Comparison of ENCODE assay signal across 9 cellular contexts in the genomic region with DNA sequence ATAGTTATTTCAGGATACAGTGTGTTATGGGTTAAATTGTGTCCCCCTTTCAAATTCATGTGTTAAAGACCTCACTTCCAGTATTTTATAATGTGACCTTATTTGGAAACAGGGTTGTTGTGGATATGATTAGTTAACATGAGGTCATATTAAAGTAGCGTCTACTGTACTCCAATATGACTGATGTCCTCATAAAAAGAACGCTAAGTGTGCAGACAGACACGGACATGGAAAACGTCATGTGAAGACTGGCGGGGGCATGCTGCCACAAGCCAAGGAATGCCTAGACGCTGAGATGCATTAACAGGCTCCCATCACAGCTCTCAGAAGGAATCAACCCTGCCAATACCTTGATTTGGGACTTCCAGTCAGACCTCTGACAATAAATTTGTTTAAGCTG. TPM values are rescaled to one million over a fixed set of nuclear protein-coding genes. Genes with fewer than 3 reads are reported as not detected.
DNase-seq lines count a peak whose midpoint lies in the region; ATAC-seq, FAIRE-seq and TF ChIP-seq lines count a peak whose summit lies in the region.
"Had no signal": no experiment of that assay in that cellular context is flagged by ENCODE, and none has a peak within 500 bp of the region (broad histone marks: within the 10 kb centered on the region; RNA-seq: fewer than 3 reads in every experiment).

No MANE protein-coding gene starts in this region.

- CTCF ChIA-PET in K562 (lab: Yijun Ruan, JAX; ENCODE audit: low intra/inter-chr PET ratio) = no interaction called here

- intact Hi-C loops in CD14-positive monocyte (cut with micrococcal nuclease) (loop anchor here (5.0 kb wide), 2 partner anchors 67 to 127 kb away; partner anchors contain the start of gene GTPBP4 (in 2 of the 2)), K562 (cut with micrococcal nuclease) (loop anchor here (10.0 kb wide), 1 partner anchor 120 kb away; the partner anchor contains the start of gene LARP4B)

- TSS peak; percentile 47 for BruUV-seq in K562 (replicated peaks; lab: Mats Ljungman, UMichigan)

- H3K27ac Mint-ChIP-seq in CD14-positive monocyte (peak overlapping the region in 6 of 7 donors; percentile 30 to 99 (median 98)), naive B cell (peak overlapping the region in 5 of 6 donors; percentile 16 to 95 (median 69))

- no peak for FAIRE-seq in K562 (lab: Jason Lieb, UNC)

- peaks cover 85% of the 10 kb centered on the region for H3K79me2 ChIP-seq in K562 (ENCODE audit: control insufficient read depth, insufficient read depth, low read length)

- H3K36me3 ChIP-seq in HUES6 (ENCODE audit: control insufficient read depth, insufficient read depth, low read length) (peaks cover 23% of the 10 kb centered on the region; the same call in 1 of the 2 replicates), K562 (ENCODE audit: control insufficient read depth, insufficient read depth, low read length) (peaks cover 56% of the 10 kb centered on the region)

- H3K9me3 Mint-ChIP-seq in CD14-positive monocyte (peaks cover 0 to 3% (median 0%) of the 10 kb centered on the region in 7 donors), naive B cell (no peaks in the 10 kb centered on the region)

- H3K4me3 Mint-ChIP-seq in CD14-positive monocyte = peak overlapping the region; percentile 0 to 49
- peak overlapping the region; percentile 35 to 99 (median 83) for H3K4me3 Mint-ChIP-seq in naive B cell

- H3K4me2 ChIP-seq in K562 (ENCODE audit: insufficient read depth, low read length) = peak overlapping the region; percentile 38

- H3K4me1 Mint-ChIP-seq in CD14-positive monocyte (peaks cover 61% of the 10 kb centered on the region), naive B cell (peaks cover 41 to 73% (median 57%) of the 10 kb centered on the region in 3 donors)

- H3K4me1 ChIP-seq in HUES6 (ENCODE audit: control insufficient read depth, insufficient read depth, low read length) (peaks cover 11% of the 10 kb centered on the region; the same call in 1 of the 2 replicates), K562 (replicated peaks in 1 of 2; ENCODE audit: control insufficient read depth in 2 of 2, insufficient read depth in 2 of 2, low read length in 2 of 2) (peaks cover 12 to 24% of the 10 kb centered on the region in 2 experiments; a peak in 4 of 5 replicates)

- H3K27ac ChIP-seq in HUES6 (ENCODE audit: low read depth, low read length) (no peak overlapping the region), K562 (ENCODE audit: extremely low read depth, low read depth, low read length) (no peak overlapping the region)

- POLR2A ChIA-PET in K562 (lab: Yijun Ruan, JAX) = no interaction called here

- H3K9me3 ChIP-seq in HUES6 (ENCODE audit: control insufficient read depth, insufficient read depth, low read depth, low read length) (no peaks in the 10 kb centered on the region), K562 (replicated peaks; ENCODE audit: control insufficient read depth, insufficient read depth, low read depth, low read length) (no peaks in the 10 kb centered on the region)

- H2AFZ ChIP-seq in K562 (ENCODE audit: low read depth, low read length) = no peak overlapping the region

- DNase-seq in CD14-positive monocyte (ENCODE audit: low spot score) (no peak), K562 (ENCODE audit: extremely low read depth in 1 of 4, low spot score in 3 of 4) (no peak), naive B cell (no peak), hippocampal formation (lab: John Stamatoyannopoulos, UW) (no peak), omental fat pad (ENCODE audit: low spot score) (no peak), NCI-H748 (lab: John Stamatoyannopoulos, UW; ENCODE audit: unreplicated experiment) (no peak)
- DNase-seq: NCI-H748 treated with DMSO at 0.1 percent for 48 hours had no signal

- TF ChIP-seq EP300 in K562 (IDR thresholded peaks at IDR 0.05; ENCODE audit: low read length) = no peak

- in situ Hi-C loops in K562 (cut with MboI) = no loop called here

- no peak for TF ChIP-seq POLR2A in K562 (conservative IDR thresholded peaks at IDR 0.05)

- H3K27me3 ChIP-seq in HUES6 (ENCODE audit: control insufficient read depth, insufficient read depth, low read length) = no peaks in the 10 kb centered on the region
- H3K27me3 ChIP-seq in K562 (ENCODE audit: control insufficient read depth in 2 of 2, insufficient read depth in 2 of 2, low read length in 2 of 2) = no peaks in the 10 kb centered on the region

- H3K9me1 ChIP-seq in K562 (ENCODE audit: control insufficient read depth, insufficient read depth, low read length) = no peaks in the 10 kb centered on the region

- peaks cover 11% of the 10 kb centered on the region for H4K20me1 ChIP-seq in K562 (replicated peaks; ENCODE audit: control insufficient read depth, insufficient read depth, low read length)

- TF ChIP-seq CTCF in CD14-positive monocyte (IDR thresholded peaks at IDR 0.05) = no peak
- TF ChIP-seq CTCF in K562 (IDR thresholded peaks at IDR 0.05 in 2 of 3, conservative IDR thresholded peaks at IDR 0.05 in 1 of 3; ENCODE audit: insufficient read depth in 2 of 3, low read depth in 1 of 3, low read length in 3 of 3) = no peak
- TF ChIP-seq CTCF in omental fat pad (IDR thresholded peaks at IDR 0.05) = no peak

- H3K4me3 ChIP-seq in HUES6 (ENCODE audit: low read depth, low read length) = peak overlapping the region; percentile 98
- H3K4me3 ChIP-seq in K562 = peak overlapping the region; percentile 94; the same call in 1 of the 2 replicates

- TF ChIP-seq RAD21 in K562 (CRISPR knock-in tag; conservative IDR thresholded peaks at IDR 0.05 in 1 of 2, IDR thresholded peaks at IDR 0.05 in 1 of 2) = no peak

- H3K27me3 Mint-ChIP-seq in CD14-positive monocyte (ENCODE audit: low read depth in 3 of 3) (no peaks in the 10 kb centered on the region), naive B cell (no peaks in the 10 kb centered on the region)

- ATAC-seq in K562 = no peak
- no peak for ATAC-seq in naive B cell (ENCODE audit: low read depth in 2 of 2)
- no peak for ATAC-seq in GM21528 (IDR thresholded peaks at IDR 0.05; ENCODE audit: low FRiP score, unreplicated experiment)
- ATAC-seq in omental fat pad (ENCODE audit: low FRiP score) = no peak

- 66% methylated on average over 6 of the region's 6 CpGs for WGBS in K562 (ENCODE audit: insufficient coverage, low coverage, missing lambda C conversion rate)

- peaks cover 30 to 38% of the 10 kb centered on the region in 2 donors for H3K36me3 Mint-ChIP-seq in CD14-positive monocyte
- no peaks in the 10 kb centered on the region for H3K36me3 Mint-ChIP-seq in naive B cell

- peak overlapping the region; percentile 17 for H3K9ac ChIP-seq in HUES6 (ENCODE audit: low read length)
- H3K9ac ChIP-seq in K562 (ENCODE audit: insufficient read depth in 1 of 2, low read depth in 2 of 2, low read length in 2 of 2) = peak overlapping the region in 1 of 2 experiments; percentile 86; a peak in 2 of 4 replicates

RNA-seq across cellular contexts. Expression of gene WDR37, which starts 1.5 kb away (rescaled TPM):
- polyA plus RNA-seq in CD14-positive monocyte (1 to 10 TPM; 7.1 to 8.6 TPM), K562 (2011; rRNA removed) (11.6 and 15.6 TPM in 2 replicates), K562 (2014; fragmentation: Illumina TruSeq; extraction: Trizol) (6.7 and 6.9 TPM in 2 replicates), K562 (2014; fragmentation: Nextera tagmentation; extraction: Ambion mirVana) (1 to 10 TPM; 2.3 TPM), K562 (2014; rRNA removed) (5.5 and 7.1 TPM in 2 replicates), naive B cell (ENCODE audit: low read depth in 6 of 6) (10 to 100 TPM in 5 of 6 donors, 1 to 10 TPM in 1; 7.9 to 14.9 (median 11.5) TPM)
- 35.9 and 54.0 TPM in 2 replicates for total RNA-seq in K562 (2011; cell fraction: chromatin; rRNA removed; ENCODE audit: low replicate concordance)
- total RNA-seq in K562 (2011; cell fraction: nucleolus; rRNA removed) = 20.7 and 22.1 TPM in 2 replicates
- 24.8 and 29.8 TPM in 2 replicates for total RNA-seq in K562 (2011; cell fraction: nucleoplasm; rRNA removed)
- total RNA-seq in K562 (2014; rRNA removed) (6.7 and 7.8 TPM in 2 replicates), K562 (2014; rRNA removed; fragmentation: Illumina TruSeq; extraction: Trizol) (5.6 and 5.9 TPM in 2 replicates), K562 (2015; rRNA removed; fragmentation: Illumina TruSeq; extraction: Trizol) (7.2 and 7.5 TPM in 2 replicates), K562 (2021) (10.0 and 11.1 TPM in 2 replicates), omental fat pad (10 to 100 TPM; 11.4 to 30.3 (median 17.4) TPM)
- polyA plus RNA-seq in K562 (2011; cell fraction: cytosol; rRNA removed) = 11.0 and 14.5 TPM in 2 replicates
- 34.2 and 36.8 TPM in 2 replicates for polyA plus RNA-seq in K562 (2011; cell fraction: nucleus; rRNA removed)
- polyA plus RNA-seq in K562 (2012) = 7.4 and 8.7 TPM in 2 replicates
- 20.9 and 21.6 TPM in 2 replicates for polyA minus RNA-seq in K562 (2011; rRNA and poly(A)+ RNA removed)
- 10.9 and 15.2 TPM in 2 replicates for polyA minus RNA-seq in K562 (2011; cell fraction: cytosol; rRNA and poly(A)+ RNA removed)
- polyA minus RNA-seq in K562 (2011; cell fraction: nucleus; rRNA and poly(A)+ RNA removed) = 12.8 and 19.8 TPM in 2 replicates

RNA-seq across cellular contexts. Expression of gene IDI1, which starts 5.8 kb away (rescaled TPM):
- 10 to 100 TPM; 35.0 to 46.9 TPM for polyA plus RNA-seq in CD14-positive monocyte
- 102 and 230 TPM in 2 replicates for total RNA-seq in K562 (2011; cell fraction: chromatin; rRNA removed; ENCODE audit: low replicate concordance)
- total RNA-seq in K562 (2011; cell fraction: nucleolus; rRNA removed) = 57.5 and 77.1 TPM in 2 replicates
- 107 and 128 TPM in 2 replicates for total RNA-seq in K562 (2011; cell fraction: nucleoplasm; rRNA removed)
- total RNA-seq in K562 (2014; rRNA removed) = 75.0 and 75.7 TPM in 2 replicates
- 143 and 163 TPM in 2 replicates for total RNA-seq in K562 (2014; rRNA removed; fragmentation: Illumina TruSeq; extraction: Trizol)
- total RNA-seq in K562 (2015; rRNA removed; fragmentation: Illumina TruSeq; extraction: Trizol) = 78.5 and 87.8 TPM in 2 replicates
- 70.0 and 75.6 TPM in 2 replicates for total RNA-seq in K562 (2021)
- polyA plus RNA-seq in K562 (2011; rRNA removed) = 225 and 265 TPM in 2 replicates
- 36.9 and 111 TPM in 2 replicates for polyA plus RNA-seq in K562 (2011; cell fraction: cytosol; rRNA removed)
- 76.3 and 126 TPM in 2 replicates for polyA plus RNA-seq in K562 (2011; cell fraction: nucleus; rRNA removed)
- 63.7 and 110 TPM in 2 replicates for polyA plus RNA-seq in K562 (2012)
- polyA plus RNA-seq in K562 (2014; fragmentation: Illumina TruSeq; extraction: Trizol) = 95.6 and 119 TPM in 2 replicates
- polyA plus RNA-seq in K562 (2014; fragmentation: Nextera tagmentation; extraction: Ambion mirVana) = 100 to 1,000 TPM; 167 to 189 TPM
- polyA plus RNA-seq in K562 (2014; rRNA removed) = 114 and 118 TPM in 2 replicates
- 133 and 155 TPM in 2 replicates for polyA minus RNA-seq in K562 (2011; rRNA and poly(A)+ RNA removed)
- 33.5 and 42.6 TPM in 2 replicates for polyA minus RNA-seq in K562 (2011; cell fraction: cytosol; rRNA and poly(A)+ RNA removed)
- polyA minus RNA-seq in K562 (2011; cell fraction: nucleus; rRNA and poly(A)+ RNA removed) = 26.9 and 57.5 TPM in 2 replicates
- 10 to 100 TPM; 71.1 to 82.0 (median 74.5) TPM for polyA plus RNA-seq in naive B cell (ENCODE audit: low read depth in 6 of 6)
- 10 to 100 TPM; 29.8 to 67.5 (median 60.4) TPM for total RNA-seq in omental fat pad

RNA-seq across cellular contexts. Expression of gene IDI2, which starts 29.0 kb away (rescaled TPM):
- polyA plus RNA-seq in CD14-positive monocyte (not detected), K562 (2011; rRNA removed) (not detected in 2 replicates), K562 (2014; fragmentation: Illumina TruSeq; extraction: Trizol) (not detected in 2 replicates), K562 (2014; fragmentation: Nextera tagmentation; extraction: Ambion mirVana) (not detected), K562 (2014; rRNA removed) (not detected in 2 replicates), naive B cell (ENCODE audit: low read depth in 6 of 6) (not detected)
- not detected in 2 replicates for total RNA-seq in K562 (2011; cell fraction: chromatin; rRNA removed; ENCODE audit: low replicate concordance)
- total RNA-seq in K562 (2011; cell fraction: nucleolus; rRNA removed) = not detected in 2 replicates
- not detected in 2 replicates for total RNA-seq in K562 (2011; cell fraction: nucleoplasm; rRNA removed)
- total RNA-seq in K562 (2014; rRNA removed) (not detected in 2 replicates), K562 (2014; rRNA removed; fragmentation: Illumina TruSeq; extraction: Trizol) (not detected in 2 replicates), K562 (2015; rRNA removed; fragmentation: Illumina TruSeq; extraction: Trizol) (not detected in 2 replicates), K562 (2021) (not detected in 2 replicates), omental fat pad (not detected)
- 0.04 and 0.10 TPM in 2 replicates for polyA plus RNA-seq in K562 (2011; cell fraction: cytosol; rRNA removed)
- not detected in 2 replicates for polyA plus RNA-seq in K562 (2011; cell fraction: nucleus; rRNA removed)
- polyA plus RNA-seq in K562 (2012) = not detected in 2 replicates
- polyA minus RNA-seq in K562 (2011; rRNA and poly(A)+ RNA removed) = not detected in 2 replicates
- not detected in 2 replicates for polyA minus RNA-seq in K562 (2011; cell fraction: cytosol; rRNA and poly(A)+ RNA removed)
- polyA minus RNA-seq in K562 (2011; cell fraction: nucleus; rRNA and poly(A)+ RNA removed) = not detected in 2 replicates
